23 cellular contexts compared by ENCODE assay signal in genomic region chr15:25605171-25605570, GRCh38.
"Had no signal": no experiment of that assay in that cellular context is flagged by ENCODE, and none has a peak within 500 bp of the region (broad histone marks: within the 10 kb centered on the region; RNA-seq: fewer than 3 reads in every experiment).

No MANE protein-coding gene starts in this region.

- DNase-seq: dermis blood vessel endothelial cell; dorsolateral prefrontal cortex; effector CD4-positive, alpha-beta T cell; effector memory CD4-positive, alpha-beta T cell; erythroblast; esophagus squamous epithelium; foreskin fibroblast; foreskin melanocyte; gastrocnemius medialis; glutamatergic neuron; head of caudate nucleus; heart right ventricle; hippocampal formation; left cardiac atrium; left lung; left ventricle myocardium superior; lower lobe of right lung; mesenchymal stem cell; mucosa of descending colon had no signal

- H3K36me3 ChIP-seq: esophagus squamous epithelium, gastrocnemius medialis, heart right ventricle, left lung, lower lobe of right lung had no signal

- ATAC-seq: esophagus mucosa, gastrocnemius medialis, heart right ventricle, left cardiac atrium, left lung, left ventricle myocardium superior, lower lobe of right lung, mucosa of descending colon had no signal

- H3K4me3 ChIP-seq: coronary artery, dorsolateral prefrontal cortex, esophagus squamous epithelium, gastrocnemius medialis, heart right ventricle, left lung, lower lobe of right lung, mucosa of descending colon had no signal

- H3K27ac ChIP-seq: coronary artery, dorsolateral prefrontal cortex, epithelial cell of prostate, esophagus squamous epithelium, gastrocnemius medialis, heart right ventricle, left lung, lower lobe of right lung had no signal

- H3K4me1 Mint-ChIP-seq: mesothelial cell of epicardium had no signal

- H3K36me3 Mint-ChIP-seq: mesothelial cell of epicardium had no signal

- H3K9me3 ChIP-seq: esophagus squamous epithelium, gastrocnemius medialis, left lung, lower lobe of right lung had no signal

- H3K27me3 ChIP-seq: dorsolateral prefrontal cortex, esophagus squamous epithelium, gastrocnemius medialis, heart right ventricle, left lung had no signal

- H3K4me1 ChIP-seq: esophagus squamous epithelium, gastrocnemius medialis, heart right ventricle, left lung, lower lobe of right lung had no signal

- H3K27ac Mint-ChIP-seq: mesothelial cell of epicardium had no signal

- H3K4me3 Mint-ChIP-seq: mesothelial cell of epicardium had no signal
